Comparison of ENCODE assay signal across 8 cellular contexts in the genomic region with DNA sequence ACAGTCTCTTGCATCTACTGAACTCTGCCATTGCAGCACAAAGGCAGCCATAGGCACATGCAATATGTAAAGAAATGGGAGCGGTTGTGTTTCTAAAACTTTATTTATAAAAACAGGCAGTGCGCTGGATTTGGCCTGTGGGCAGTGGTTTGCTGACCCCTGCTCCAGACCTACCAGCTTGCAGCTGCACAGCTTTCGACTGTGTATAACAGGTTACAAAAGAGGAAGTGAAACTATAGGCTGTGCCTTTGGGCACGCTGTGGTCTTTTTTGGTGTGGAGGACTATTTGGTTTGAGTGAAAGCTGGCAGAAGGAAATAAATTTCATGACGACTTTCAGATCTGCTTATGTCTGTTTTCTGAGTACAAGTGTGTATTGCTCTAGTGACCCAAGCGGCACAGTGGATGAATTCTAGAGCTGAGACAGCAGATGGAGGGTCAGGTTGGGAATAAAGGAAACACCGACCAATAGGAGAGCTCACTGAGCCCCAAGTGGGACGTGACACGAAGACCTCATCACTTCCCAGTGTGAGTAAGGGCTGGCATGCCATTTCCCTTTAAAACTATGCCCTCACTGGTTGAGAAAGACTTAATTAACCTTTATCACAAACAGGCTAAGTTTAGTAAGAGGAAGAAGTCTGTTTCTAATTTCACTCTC.
DNase-seq lines count a peak whose midpoint lies in the region; ATAC-seq and TF ChIP-seq lines count a peak whose summit lies in the region.

No MANE protein-coding gene starts in this region.

- H3K27ac Mint-ChIP-seq in activated naive CD4-positive, alpha-beta T cell treated with anti-CD3 and anti-CD28 coated beads, Interleukin-2, amount 10 ng/mL, durations not matched to agents 7 days and 5 days: peak overlapping the region; percentile 73
- peak overlapping the region; percentile 52 to 89 for H3K27ac Mint-ChIP-seq in natural killer cell
- H3K27ac Mint-ChIP-seq in nephron progenitor cell: no peak overlapping the region

- peak overlapping the region; percentile 21 for H3K4me3 Mint-ChIP-seq in activated naive CD4-positive, alpha-beta T cell treated with anti-CD3 and anti-CD28 coated beads, Interleukin-2, amount 10 ng/mL, durations not matched to agents 7 days and 5 days
- peak overlapping the region; percentile 80 for H3K4me3 Mint-ChIP-seq in natural killer cell
- H3K4me3 Mint-ChIP-seq in nephron progenitor cell: no peak overlapping the region

- H3K4me1 ChIP-seq in colonic mucosa: no peaks in the 10 kb centered on the region

- CTCF ChIA-PET in activated naive CD4-positive, alpha-beta T cell treated with anti-CD3 and anti-CD28 coated beads, Interleukin-2, amount 10 ng/mL, durations not matched to agents 7 days and 5 days (lab: Charles Lee): interaction anchor here (0.8 to 1.6 kb wide), 4 partner anchors 12 to 530 kb away, joined by 3 to 5 read pairs (median 3); no protein-coding TSS in a partner anchor

- no peak overlapping the region for H3K9ac ChIP-seq in colonic mucosa (ENCODE audit: low read depth in 2 of 2, low read length in 2 of 2)

- no peaks in the 10 kb centered on the region for H3K9me3 ChIP-seq in colonic mucosa

- no peak overlapping the region for H3K4me3 ChIP-seq in colonic mucosa

- intact Hi-C loops in colonic mucosa (cut with DNase I) (loop anchor here (10.0 kb wide), 1 partner anchor 408 kb away; no protein-coding TSS in a partner anchor), natural killer cell (cut with micrococcal nuclease) (no loop called here)

- peaks cover 21% of the 10 kb centered on the region for H3K4me1 Mint-ChIP-seq in activated naive CD4-positive, alpha-beta T cell treated with anti-CD3 and anti-CD28 coated beads, Interleukin-2, amount 10 ng/mL, durations not matched to agents 7 days and 5 days
- H3K4me1 Mint-ChIP-seq in natural killer cell (peaks cover 20 to 30% of the 10 kb centered on the region in 2 donors), nephron progenitor cell (peaks cover 6% of the 10 kb centered on the region)

- no peaks in the 10 kb centered on the region for H3K27me3 Mint-ChIP-seq in activated naive CD4-positive, alpha-beta T cell treated with anti-CD3 and anti-CD28 coated beads, Interleukin-2, amount 10 ng/mL, durations not matched to agents 7 days and 5 days
- H3K27me3 Mint-ChIP-seq in natural killer cell (ENCODE audit: low read depth in 2 of 2) (no peaks in the 10 kb centered on the region), nephron progenitor cell (ENCODE audit: low read depth, poor library complexity) (no peaks in the 10 kb centered on the region)

- no peaks in the 10 kb centered on the region for H3K27me3 ChIP-seq in colonic mucosa

- H3K36me3 ChIP-seq in colonic mucosa: no peaks in the 10 kb centered on the region

- H3K36me3 Mint-ChIP-seq in activated naive CD4-positive, alpha-beta T cell treated with anti-CD3 and anti-CD28 coated beads, Interleukin-2, amount 10 ng/mL, durations not matched to agents 7 days and 5 days: no peaks in the 10 kb centered on the region
- H3K36me3 Mint-ChIP-seq in natural killer cell: no peaks in the 10 kb centered on the region
- no peaks in the 10 kb centered on the region for H3K36me3 Mint-ChIP-seq in nephron progenitor cell (ENCODE audit: low read depth)

- ATAC-seq in HG02759 (IDR thresholded peaks at IDR 0.05; ENCODE audit: unreplicated experiment): peak; percentile 96
- peak; percentile 79 to 86 (median 80) for ATAC-seq in natural killer cell

- no peaks in the 10 kb centered on the region for H3K9me3 Mint-ChIP-seq in activated naive CD4-positive, alpha-beta T cell treated with anti-CD3 and anti-CD28 coated beads, Interleukin-2, amount 10 ng/mL, durations not matched to agents 7 days and 5 days
- H3K9me3 Mint-ChIP-seq in natural killer cell: no peaks in the 10 kb centered on the region
- H3K9me3 Mint-ChIP-seq in nephron progenitor cell: no peaks in the 10 kb centered on the region

- TF ChIP-seq CTCF in colonic mucosa (IDR thresholded peaks at IDR 0.05): no peak
- no peak for TF ChIP-seq CTCF in natural killer cell (IDR thresholded peaks at IDR 0.05)
- TF ChIP-seq CTCF in nephron progenitor cell (IDR thresholded peaks at IDR 0.05): no peak

- DNase-seq in activated naive CD4-positive, alpha-beta T cell treated with anti-CD3 and anti-CD28 coated beads, Interleukin-2, amount 10 ng/mL, durations not matched to agents 7 days and 5 days: peak; percentile 44
- no peak for DNase-seq in activated naive CD4-positive, alpha-beta T cell treated with Interleukin-2 at 50 U/mL for 16 hours
- DNase-seq in NOMO-1 treated with dmso at 0.1 percent for 144 hours (lab: John Stamatoyannopoulos, UW; ENCODE audit: unreplicated experiment) (peak; percentile 93), colonic mucosa (peak; percentile 23), natural killer cell (peak; percentile 18), nephron progenitor cell (no peak), NCI-H2081 treated with DMSO at 0.1 percent for 48 hours (lab: John Stamatoyannopoulos, UW) (no peak)

- no peak overlapping the region for H3K27ac ChIP-seq in colonic mucosa

Comparison
In these comparisons a context has a peak if more than half of its experiments do, and no peak if none do; other contexts are left out.
1. DNase-seq: peak in activated naive CD4-positive, alpha-beta T cell treated with anti-CD3 and anti-CD28 coated beads, Interleukin-2, amount 10 ng/mL, durations not matched to agents 7 days and 5 days (single experiment), NOMO-1 treated with dmso at 0.1 percent for 144 hours (single experiment), colonic mucosa (single experiment) and natural killer cell (single experiment); none in activated naive CD4-positive, alpha-beta T cell treated with Interleukin-2 at 50 U/mL for 16 hours (single experiment), nephron progenitor cell (single experiment) and NCI-H2081 treated with DMSO at 0.1 percent for 48 hours (single experiment).